ENCODE assay signal across 24 cellular contexts in the genomic region with DNA sequence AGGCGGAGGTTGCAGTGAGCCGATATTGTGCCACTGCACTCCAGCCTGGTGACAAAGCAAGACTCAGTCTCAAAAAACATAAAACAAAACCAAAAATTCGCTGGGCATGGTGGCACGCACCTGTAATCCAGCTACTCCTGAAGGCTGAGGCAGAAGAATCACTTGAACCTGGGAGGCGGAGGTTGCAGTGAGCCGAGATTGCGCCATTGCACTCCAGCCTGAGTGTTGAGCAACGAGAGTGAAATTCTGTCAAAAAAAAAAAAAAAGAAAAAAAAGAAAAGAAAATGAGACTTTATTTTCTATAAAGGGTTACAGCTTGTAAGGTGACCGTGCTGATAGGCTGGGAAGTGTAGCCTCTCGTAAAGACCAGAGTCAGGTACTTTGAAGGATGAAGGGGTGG.
"Had no signal": no experiment of that assay in that cellular context is flagged by ENCODE, and none has a peak within 500 bp of the region (broad histone marks: within the 10 kb centered on the region; RNA-seq: fewer than 3 reads in every experiment).

No MANE protein-coding gene starts in this region.

- H3K27me3 ChIP-seq: colonic mucosa, esophagus squamous epithelium, gastrocnemius medialis, heart right ventricle, left lung had no signal

- H3K36me3 ChIP-seq: colonic mucosa, esophagus squamous epithelium, gastrocnemius medialis, heart right ventricle, left lung, lower lobe of right lung had no signal

- H3K4me1 ChIP-seq: colonic mucosa, esophagus squamous epithelium, gastrocnemius medialis, left lung, lower lobe of right lung had no signal

- H3K27ac ChIP-seq: colonic mucosa, epithelial cell of prostate, esophagus squamous epithelium, gastrocnemius medialis, left lung, lower lobe of right lung had no signal

- FAIRE-seq: endometrium, islet of Langerhans, keratinocyte had no signal

- H3K4me3 ChIP-seq: colonic mucosa, esophagus squamous epithelium, gastrocnemius medialis, heart right ventricle, left lung, lower lobe of right lung, mucosa of descending colon had no signal

- H3K9me3 ChIP-seq: colonic mucosa, esophagus squamous epithelium, gastrocnemius medialis, heart right ventricle, left lung, lower lobe of right lung, mucosa of descending colon had no signal

- ATAC-seq: effector memory CD8-positive, alpha-beta T cell; esophagus mucosa; gastrocnemius medialis; heart right ventricle; left cardiac atrium; left lung; left ventricle myocardium superior; lower lobe of right lung; mucosa of descending colon had no signal

- DNase-seq: colonic mucosa; cortex of kidney; effector CD8-positive, alpha-beta T cell; effector memory CD8-positive, alpha-beta T cell; endodermal cell; erythroblast; esophagus squamous epithelium; foreskin fibroblast; foreskin melanocyte; gastrocnemius medialis; glutamatergic neuron; heart right ventricle; hippocampal formation; left cardiac atrium; left lung; left ventricle myocardium superior; lower lobe of right lung; mesenchymal stem cell; mucosa of descending colon had no signal
